Comparison of ENCODE assay signal across 2 cellular contexts in genomic region chr3:155362808-155363689, GRCh38.
A peak's percentile ranks its signal among the peaks of the same experiment; 100 is the strongest.
TF ChIP-seq lines count a peak whose summit lies in the region.

No MANE protein-coding gene starts in this region.

TF ChIP-seq in GM23338, 12 proteins besides CTCF, POLR2A, EP300 and RAD21 (continued from another document):
- TF ChIP-seq ETS1 (IDR thresholded peaks at IDR 0.05) (peak; percentile 84), REST (IDR thresholded peaks at IDR 0.05; ENCODE audit: unreplicated experiment) (no peak), POLR2AphosphoS5 (IDR thresholded peaks at IDR 0.05; ENCODE audit: low read depth) (peak; percentile 79), ZNF462 (CRISPR knock-in tag; IDR thresholded peaks at IDR 0.05) (0 out of 2 replicates have a peak, but pooled peaks have one; percentile 11)

TF ChIP-seq in neural cell, 6 proteins besides CTCF, POLR2A, EP300 and RAD21 (continued from another document):
- TF ChIP-seq REST (IDR thresholded peaks at IDR 0.05; ENCODE audit: borderline replicate concordance) (no peak), SMC3 (conservative IDR thresholded peaks at IDR 0.05; ENCODE audit: poor library complexity) (no peak), EZH2 (IDR thresholded peaks at IDR 0.05; ENCODE audit: borderline replicate concordance, insufficient read depth, low read length, poor library complexity, severe bottlenecking) (no peak)
TF ChIP-seq in neural cell: peak in this region for 0.
